1 cellular context compared by ENCODE assay signal in the genomic region with DNA sequence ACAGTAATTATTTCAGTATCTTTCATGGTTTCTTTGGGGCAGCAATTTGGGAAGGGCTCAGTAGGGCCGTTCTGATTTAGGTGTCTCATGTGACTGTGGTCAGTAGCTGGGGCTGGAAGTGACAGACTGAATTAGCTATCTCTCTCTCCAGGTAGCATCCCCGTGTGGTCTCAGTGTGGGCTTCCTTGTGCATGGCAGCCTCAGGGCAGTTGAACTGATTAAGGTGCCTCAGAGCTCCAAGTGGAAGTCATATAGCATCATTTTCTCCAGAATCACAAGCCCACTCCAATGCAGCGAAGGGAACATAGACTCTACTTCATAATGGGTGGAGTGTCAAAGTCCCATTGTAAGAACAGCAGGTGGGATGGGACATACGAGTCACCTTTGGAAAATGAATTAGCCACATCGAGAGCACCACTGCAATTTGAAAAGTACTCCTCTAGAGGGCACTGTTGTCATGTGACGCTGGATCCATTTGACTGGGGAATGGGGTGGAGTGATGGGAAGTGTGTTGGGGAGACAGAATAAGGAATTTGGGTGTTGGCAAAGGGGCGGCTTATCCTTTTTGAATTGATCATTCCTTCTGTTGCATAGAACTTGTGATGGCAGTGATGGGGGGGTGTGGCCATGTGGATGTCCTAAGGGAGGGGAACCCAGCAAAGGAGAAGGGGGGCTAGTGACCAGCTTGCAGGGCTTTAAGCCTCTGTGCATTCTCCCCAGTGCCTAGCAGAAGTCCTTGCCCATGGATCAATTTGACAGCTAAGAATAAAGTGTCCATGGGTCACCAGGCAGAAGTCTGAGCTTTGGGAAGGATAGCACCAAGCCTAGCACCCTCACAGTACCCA.
A peak's percentile ranks its signal among the peaks of the same experiment; 100 is the strongest.
TF ChIP-seq lines count a peak whose summit lies in the region.

No MANE protein-coding gene starts in this region.

TF ChIP-seq in IMR-90, 13 proteins besides CTCF, POLR2A, EP300 and RAD21:
- TF ChIP-seq, protein P1, sequence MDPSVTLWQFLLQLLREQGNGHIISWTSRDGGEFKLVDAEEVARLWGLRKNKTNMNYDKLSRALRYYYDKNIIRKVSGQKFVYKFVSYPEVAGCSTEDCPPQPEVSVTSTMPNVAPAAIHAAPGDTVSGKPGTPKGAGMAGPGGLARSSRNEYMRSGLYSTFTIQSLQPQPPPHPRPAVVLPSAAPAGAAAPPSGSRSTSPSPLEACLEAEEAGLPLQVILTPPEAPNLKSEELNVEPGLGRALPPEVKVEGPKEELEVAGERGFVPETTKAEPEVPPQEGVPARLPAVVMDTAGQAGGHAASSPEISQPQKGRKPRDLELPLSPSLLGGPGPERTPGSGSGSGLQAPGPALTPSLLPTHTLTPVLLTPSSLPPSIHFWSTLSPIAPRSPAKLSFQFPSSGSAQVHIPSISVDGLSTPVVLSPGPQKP (IDR thresholded peaks at IDR 0.05; ENCODE audit: borderline replicate concordance, low read depth, low read length), result no peak
- peak; percentile 63 for TF ChIP-seq SMC3 (IDR thresholded peaks at IDR 0.05; ENCODE audit: low read depth, low read length)
